17 cellular contexts compared by ENCODE assay signal in genomic region chr17:44989552-44990138, GRCh38. TPM values are rescaled to one million over a fixed set of nuclear protein-coding genes. Genes with fewer than 3 reads are reported as not detected.
"Had no signal": no experiment of that assay in that cellular context is flagged by ENCODE, and none has a peak within 500 bp of the region (broad histone marks: within the 10 kb centered on the region; RNA-seq: fewer than 3 reads in every experiment).

No MANE protein-coding gene starts in this region.

- H3K27me3 ChIP-seq: cardiac muscle cell had no signal

- H3K4me3 Mint-ChIP-seq: activated naive CD4-positive, alpha-beta T cell treated with anti-CD3 and anti-CD28 coated beads, Interleukin-2, amount 10 ng/mL, durations not matched to agents 7 days and 5 days; stimulated activated naive CD8-positive, alpha-beta T cell treated with anti-CD3 and anti-CD28 coated beads, Interleukin-15, Interleukin-2, amounts not matched to agents 100 ng/mL and 50 ng/mL, for 24 hours had no signal

- H3K36me3 Mint-ChIP-seq: activated naive CD4-positive, alpha-beta T cell treated with anti-CD3 and anti-CD28 coated beads, Interleukin-2, amount 10 ng/mL, durations not matched to agents 7 days and 5 days; naive thymus-derived CD4-positive, alpha-beta T cell had no signal

- H3K27ac Mint-ChIP-seq: activated naive CD4-positive, alpha-beta T cell treated with anti-CD3 and anti-CD28 coated beads, Interleukin-2, amount 10 ng/mL, durations not matched to agents 7 days and 5 days; naive thymus-derived CD4-positive, alpha-beta T cell; stimulated activated naive CD8-positive, alpha-beta T cell treated with anti-CD3 and anti-CD28 coated beads, Interleukin-15, Interleukin-2, amounts not matched to agents 100 ng/mL and 50 ng/mL, for 24 hours had no signal

- H3K4me3 ChIP-seq: cardiac muscle cell, left ventricle myocardium inferior, mucosa of descending colon, prostate gland, upper lobe of left lung had no signal

- H3K4me1 Mint-ChIP-seq: activated naive CD4-positive, alpha-beta T cell treated with anti-CD3 and anti-CD28 coated beads, Interleukin-2, amount 10 ng/mL, durations not matched to agents 7 days and 5 days had no signal

- H3K27ac ChIP-seq: cardiac muscle cell, left ventricle myocardium inferior, prostate gland, upper lobe of left lung had no signal

- H3K9me3 Mint-ChIP-seq: stimulated activated naive CD8-positive, alpha-beta T cell treated with anti-CD3 and anti-CD28 coated beads, Interleukin-15, Interleukin-2, amounts not matched to agents 100 ng/mL and 50 ng/mL, for 24 hours had no signal

- H3K36me3 ChIP-seq: cardiac muscle cell, left ventricle myocardium inferior, prostate gland, upper lobe of left lung had no signal

- DNase-seq: activated CD4-positive, CD25-positive, alpha-beta regulatory T cell treated with anti-CD3 and anti-CD28 coated beads, Interleukin-2, amount 50 U/mL, for 72 hours; activated naive CD4-positive, alpha-beta T cell treated with anti-CD3 and anti-CD28 coated beads, Interleukin-2, amount 10 ng/mL, durations not matched to agents 7 days and 5 days; activated T-cell treated with anti-CD3 and anti-CD28 coated beads for 4 hours; hippocampal formation; left ventricle myocardium inferior; mucosa of descending colon; naive thymus-derived CD4-positive, alpha-beta T cell; occipital lobe; small intestine; stimulated activated CD4-positive, alpha-beta T cell treated with anti-CD3 and anti-CD28 coated beads, Interleukin-4, amount 100 ng/mL, for 24 hours; T1000; upper lobe of left lung had no signal

- ATAC-seq: esophagus mucosa; mucosa of descending colon; naive thymus-derived CD4-positive, alpha-beta T cell; right cardiac atrium had no signal

- H3K4me1 ChIP-seq: left ventricle myocardium inferior, prostate gland had no signal

- H3K9me3 ChIP-seq: left ventricle myocardium inferior, mucosa of descending colon, prostate gland, upper lobe of left lung had no signal

RNA-seq across cellular contexts. Expression of gene C1QL1, which starts 21.5 kb away (rescaled TPM):
- polyA plus RNA-seq: naive thymus-derived CD4-positive, alpha-beta T cell had no signal

RNA-seq across cellular contexts. Expression of gene KIF18B, which starts 42.1 kb away (rescaled TPM):
- polyA plus RNA-seq: naive thymus-derived CD4-positive, alpha-beta T cell had no signal
